8 cellular contexts compared by ENCODE assay signal in the genomic region with DNA sequence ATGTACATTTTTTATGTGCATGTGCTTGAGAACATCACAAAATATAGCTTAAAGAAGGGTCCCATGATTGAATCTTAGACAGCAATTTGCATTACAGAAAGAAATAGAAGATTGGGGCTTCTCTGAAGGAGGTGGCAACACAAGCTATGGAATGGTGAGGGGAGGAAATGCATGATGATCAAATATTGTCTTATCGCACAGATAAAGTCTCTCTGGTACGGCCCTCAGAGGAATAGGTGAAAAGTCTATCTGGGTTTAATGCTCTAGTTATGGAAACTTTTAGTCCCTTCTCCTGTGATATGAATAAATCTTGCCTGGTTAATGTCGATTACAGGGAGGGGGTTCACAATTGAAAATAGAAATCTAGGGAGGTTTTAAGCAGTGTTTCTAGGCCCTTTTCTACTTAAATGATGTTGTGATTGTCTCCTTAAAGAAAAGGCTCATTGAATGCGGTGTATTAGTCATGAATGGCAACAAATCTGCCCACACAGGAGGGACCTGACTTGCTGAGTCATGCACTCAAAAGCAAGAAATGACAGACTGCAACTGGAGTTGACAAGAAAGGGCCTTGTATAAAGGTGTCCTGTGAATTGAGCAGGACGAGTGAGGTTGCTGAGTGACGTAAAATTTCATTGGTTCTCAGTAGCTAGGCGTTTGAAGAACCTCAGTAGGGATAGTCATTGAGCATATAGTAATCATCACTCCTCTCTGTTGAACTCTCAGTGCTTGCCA.
A peak's percentile ranks its signal among the peaks of the same experiment; 100 is the strongest.
DNase-seq lines count a peak whose midpoint lies in the region; ATAC-seq and TF ChIP-seq lines count a peak whose summit lies in the region.

No MANE protein-coding gene starts in this region.

- H2AFZ ChIP-seq in KMS-11 (ENCODE audit: low read depth): 0 out of 2 replicates have a peak overlapping the region, but pooled peaks have one; percentile 18

- peak; percentile 92 for ATAC-seq in GM19463 (IDR thresholded peaks at IDR 0.05; ENCODE audit: unreplicated experiment)
- ATAC-seq in stimulated activated naive CD8-positive, alpha-beta T cell treated with anti-CD3 and anti-CD28 coated beads, Interleukin-15, amount 100 ng/mL, for 72 hours: peak; percentile 76
- ATAC-seq in GM19397 (IDR thresholded peaks at IDR 0.05; ENCODE audit: unreplicated experiment): no peak

- H3K4me3 Mint-ChIP-seq in stimulated activated naive CD8-positive, alpha-beta T cell treated with anti-CD3 and anti-CD28 coated beads, Interleukin-15, amount 100 ng/mL, for 72 hours: no peak overlapping the region

- H3K79me2 ChIP-seq in KMS-11 (ENCODE audit: insufficient read depth, low read depth): no peaks in the 10 kb centered on the region

- peaks cover 0 to 7% of the 10 kb centered on the region in 2 donors for H3K9me3 Mint-ChIP-seq in stimulated activated naive CD8-positive, alpha-beta T cell treated with anti-CD3 and anti-CD28 coated beads, Interleukin-15, amount 100 ng/mL, for 72 hours

- intact Hi-C loops in A673 (cut with micrococcal nuclease; ENCODE audit: unreplicated experiment): no loop called here

- H3K27me3 ChIP-seq in A673 (replicated peaks; ENCODE audit: insufficient read depth, low read depth, low read length, poor library complexity) (no peaks in the 10 kb centered on the region), KMS-11 (ENCODE audit: insufficient read depth, low read depth) (no peaks in the 10 kb centered on the region)

- H3K36me3 ChIP-seq in A673 (ENCODE audit: insufficient read depth, low read length, poor library complexity, severe bottlenecking) (no peaks in the 10 kb centered on the region), KMS-11 (ENCODE audit: insufficient read depth) (no peaks in the 10 kb centered on the region)

- H3K4me1 ChIP-seq in A673 (ENCODE audit: insufficient read depth, low read length, poor library complexity, severe bottlenecking) (no peaks in the 10 kb centered on the region), KMS-11 (ENCODE audit: low read depth, poor library complexity, severe bottlenecking) (no peaks in the 10 kb centered on the region)

- peak; percentile 12 for DNase-seq in A673 (ENCODE audit: low spot score)
- DNase-seq in epithelial cell of proximal tubule (ENCODE audit: low read depth): peak; percentile 4
- DNase-seq in stimulated activated naive CD8-positive, alpha-beta T cell treated with anti-CD3 and anti-CD28 coated beads, Interleukin-15, amount 100 ng/mL, for 72 hours: peak in 1 of 2 donors; percentile 14
- no peak for DNase-seq in COR-L47 (lab: John Stamatoyannopoulos, UW)
- DNase-seq in amniotic stem cell (lab: John Stamatoyannopoulos, UW): no peak

- no peak overlapping the region for H3K4me2 ChIP-seq in KMS-11

- CTCF ChIA-PET in A673 (lab: Charles Lee): no interaction called here

- H4K20me1 ChIP-seq in KMS-11 (ENCODE audit: insufficient read depth): no peaks in the 10 kb centered on the region

- no peak for TF ChIP-seq CTCF in A673 (conservative IDR thresholded peaks at IDR 0.05; ENCODE audit: low read depth, low read length)
- TF ChIP-seq CTCF in KMS-11 (conservative IDR thresholded peaks at IDR 0.05; ENCODE audit: low read depth, low read length): no peak
- no peak for TF ChIP-seq CTCF in epithelial cell of proximal tubule (conservative IDR thresholded peaks at IDR 0.05; ENCODE audit: low read depth, low read length)

- H3K4me3 ChIP-seq in A673 (ENCODE audit: low read depth, low read length, poor library complexity, severe bottlenecking) (no peak overlapping the region), KMS-11 (IDR thresholded peaks at IDR 0.05; ENCODE audit: insufficient read depth, low read depth, low read length) (no peak overlapping the region), epithelial cell of proximal tubule (ENCODE audit: low read depth, low read length) (no peak overlapping the region)

- POLR2A ChIA-PET in A673 (lab: Charles Lee; ENCODE audit: low non-redundant PET): no interaction called here

- no TSS peak for BruUV-seq in A673 (replicated peaks; lab: Mats Ljungman, UMichigan)

- H3K27ac Mint-ChIP-seq in stimulated activated naive CD8-positive, alpha-beta T cell treated with anti-CD3 and anti-CD28 coated beads, Interleukin-15, amount 100 ng/mL, for 72 hours: no peak overlapping the region

- peaks cover 4% of the 10 kb centered on the region for H3K4me1 Mint-ChIP-seq in stimulated activated naive CD8-positive, alpha-beta T cell treated with anti-CD3 and anti-CD28 coated beads, Interleukin-15, amount 100 ng/mL, for 72 hours

- H3K9me3 ChIP-seq in A673 (ENCODE audit: low read depth, low read length, poor library complexity, severe bottlenecking): peaks cover 6% of the 10 kb centered on the region

- H3K27ac ChIP-seq in A673 (ENCODE audit: low read depth, low read length, poor library complexity, severe bottlenecking) (no peak overlapping the region), KMS-11 (no peak overlapping the region)

- H3K27me3 Mint-ChIP-seq in stimulated activated naive CD8-positive, alpha-beta T cell treated with anti-CD3 and anti-CD28 coated beads, Interleukin-15, amount 100 ng/mL, for 72 hours: no peaks in the 10 kb centered on the region

- no peak overlapping the region for H3K9ac ChIP-seq in KMS-11

Comparison
In these comparisons a context has a peak if more than half of its experiments do, and no peak if none do; other contexts are left out.
1. DNase-seq: peak in A673 (single experiment) and epithelial cell of proximal tubule (single experiment); none in COR-L47 (single experiment) and amniotic stem cell (single experiment).